In the genomic region with DNA sequence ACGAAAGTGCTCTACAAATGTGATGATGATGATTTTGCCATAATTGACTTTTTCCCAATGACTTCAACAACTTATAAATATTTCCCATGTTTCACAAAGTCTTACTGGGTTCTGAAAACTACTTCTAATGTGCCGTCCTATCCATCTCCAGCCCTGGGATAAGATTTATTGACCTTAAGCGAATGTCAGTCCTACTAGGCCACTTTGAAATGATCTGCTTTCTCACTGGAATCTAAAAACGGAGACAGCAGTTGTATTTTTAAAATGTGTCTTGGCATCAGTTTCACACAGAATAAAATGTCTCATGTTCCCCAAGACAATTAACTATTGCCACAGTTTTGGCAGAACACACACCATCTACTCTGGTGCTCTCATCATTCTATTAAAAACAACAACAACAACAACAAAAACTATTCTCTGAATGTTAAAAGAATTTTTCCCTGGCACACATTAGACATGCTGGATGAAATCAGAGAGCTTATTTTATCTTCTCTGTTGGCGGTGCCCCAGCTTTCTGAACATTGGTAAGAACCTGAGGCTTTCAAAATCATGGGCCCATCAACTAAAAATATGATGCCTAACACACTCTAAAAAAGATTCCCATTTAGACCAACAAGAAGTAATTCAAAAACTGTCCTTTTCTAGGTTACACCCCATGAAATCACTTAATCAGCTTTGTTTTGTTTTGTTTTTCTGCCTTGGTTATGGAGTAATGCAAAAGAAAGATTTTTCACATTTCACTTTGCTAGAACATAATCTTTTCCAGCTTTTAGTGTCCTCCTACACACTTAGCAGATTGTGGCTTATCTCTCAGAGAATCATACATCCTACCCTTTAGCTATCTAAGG, we compare ENCODE assay signal across 25 cellular contexts. TPM values are rescaled to one million over a fixed set of nuclear protein-coding genes. Genes with fewer than 3 reads are reported as not detected.
A peak's percentile ranks its signal among the peaks of the same experiment; 100 is the strongest.
DNase-seq lines count a peak whose midpoint lies in the region; ATAC-seq and TF ChIP-seq lines count a peak whose summit lies in the region.
"Had no signal": no experiment of that assay in that cellular context is flagged by ENCODE, and none has a peak within 500 bp of the region (broad histone marks: within the 10 kb centered on the region; RNA-seq: fewer than 3 reads in every experiment).

No MANE protein-coding gene starts in this region.

- H3K36me3 ChIP-seq in left lung: no peaks in the 10 kb centered on the region
- H3K36me3 ChIP-seq: neutrophil, SJCRH30 had no signal

- 49% methylated on average over 5 of the region's 5 CpGs for WGBS in right cardiac atrium

- no peak overlapping the region for H3K4me3 ChIP-seq in right cardiac atrium (ENCODE audit: low read length)
- no peak overlapping the region for H3K4me3 ChIP-seq in fibroblast of villous mesenchyme (ENCODE audit: low read depth, low read length)
- H3K4me3 ChIP-seq in left lung: no peak overlapping the region
- H3K4me3 ChIP-seq: A549, GM23338, SJCRH30 had no signal

- H3K9me3 ChIP-seq in right cardiac atrium (ENCODE audit: control insufficient read depth, low read length) (no peaks in the 10 kb centered on the region), left lung (no peaks in the 10 kb centered on the region)
- H3K9me3 ChIP-seq: A549, neutrophil, SJCRH30 had no signal

- H3K4me1 ChIP-seq in right cardiac atrium (ENCODE audit: control insufficient read depth, insufficient read depth, low read length): peaks cover 2% of the 10 kb centered on the region
- peaks cover 0 to 4% of the 10 kb centered on the region in 2 donors for H3K4me1 ChIP-seq in left lung
- H3K4me1 ChIP-seq: A549, SJCRH30 had no signal

- ATAC-seq in Right ventricle myocardium superior (ENCODE audit: poor library complexity): peak; percentile 64
- no peak for ATAC-seq in right cardiac atrium
- ATAC-seq in sciatic nerve: peak; percentile 80
- ATAC-seq in left lung: no peak
- no peak for ATAC-seq in HG03108 (IDR thresholded peaks at IDR 0.05; ENCODE audit: unreplicated experiment)
- ATAC-seq: A549, GM23338 had no signal

- intact Hi-C loops in Right ventricle myocardium superior (cut with DNase I): no loop called here
- intact Hi-C loops in right cardiac atrium (cut with DNase I): no loop called here
- intact Hi-C loops in sciatic nerve (cut with DNase I): no loop called here
- intact Hi-C loops in left lung (cut with DNase I): no loop called here

- H3K27ac ChIP-seq in right cardiac atrium (ENCODE audit: low read length) (no peak overlapping the region), left lung (no peak overlapping the region)
- H3K27ac ChIP-seq: A549, neutrophil, SJCRH30 had no signal

- DNase-seq in Right ventricle myocardium superior (no peak), right cardiac atrium (no peak), fibroblast of villous mesenchyme (ENCODE audit: low read depth) (peak; percentile 61), sciatic nerve (ENCODE audit: low spot score) (no peak), GM19240 (ENCODE audit: insufficient read length, low spot score) (no peak), left lung (no peak), mucosa of gallbladder (ENCODE audit: low spot score) (no peak)
- DNase-seq: activated CD4-positive, CD25-positive, alpha-beta regulatory T cell treated with anti-CD3 and anti-CD28 coated beads, Interleukin-2, amount 50 U/mL, for 72 hours; activated effector memory CD4-positive, alpha-beta T cell treated with Interleukin-2 at 50 U/mL for 16 hours; CD4-positive, alpha-beta T cell; cortex of kidney; DMS53; islet precursor cell; MM.1S; NCI-H2029 treated with DMSO at 0.1 percent for 48 hours; NCI-H526 treated with DMSO at 0.1 percent for 48 hours; SJCRH30; stimulated activated CD4-positive, alpha-beta T cell treated with anti-CD3 and anti-CD28 coated beads, Interleukin-4, amount 100 ng/mL, for 1 hour; T-helper 9 cell had no signal

- H3K27me3 ChIP-seq in right cardiac atrium (ENCODE audit: control insufficient read depth, insufficient read depth) (no peaks in the 10 kb centered on the region), left lung (no peaks in the 10 kb centered on the region)
- H3K27me3 ChIP-seq: neutrophil, SJCRH30 had no signal

- no peak for TF ChIP-seq CTCF in fibroblast of villous mesenchyme (IDR thresholded peaks at IDR 0.05; ENCODE audit: insufficient read depth, low read depth, low read length)
- no peak for TF ChIP-seq CTCF in left lung (IDR thresholded peaks at IDR 0.05)

RNA-seq across cellular contexts. Expression of gene DNASE2B, which starts 23.1 kb away (rescaled TPM):
- total RNA-seq in Right ventricle myocardium superior (not detected), right cardiac atrium (not detected), fibroblast of villous mesenchyme (not detected in 2 replicates), sciatic nerve (not detected), left lung (1 to 10 TPM; 1.8 to 2.7 TPM), mucosa of gallbladder (0.17 TPM)
- not detected for polyA plus RNA-seq in right cardiac atrium
- total RNA-seq: astrocyte; CD4-positive, alpha-beta T cell; epithelial cell of proximal tubule; GM23338; SJCRH30 had no signal
- polyA plus RNA-seq: A549, GM23338 had no signal

Comparison
In these comparisons a context has a peak if more than half of its experiments do, and no peak if none do; other contexts are left out.
1. ATAC-seq: peak in Right ventricle myocardium superior (single experiment) and sciatic nerve (single experiment); none in right cardiac atrium (0 of 2), left lung (single experiment) and HG03108 (single experiment).